Comparison of ENCODE assay signal across 10 cellular contexts in the genomic region with DNA sequence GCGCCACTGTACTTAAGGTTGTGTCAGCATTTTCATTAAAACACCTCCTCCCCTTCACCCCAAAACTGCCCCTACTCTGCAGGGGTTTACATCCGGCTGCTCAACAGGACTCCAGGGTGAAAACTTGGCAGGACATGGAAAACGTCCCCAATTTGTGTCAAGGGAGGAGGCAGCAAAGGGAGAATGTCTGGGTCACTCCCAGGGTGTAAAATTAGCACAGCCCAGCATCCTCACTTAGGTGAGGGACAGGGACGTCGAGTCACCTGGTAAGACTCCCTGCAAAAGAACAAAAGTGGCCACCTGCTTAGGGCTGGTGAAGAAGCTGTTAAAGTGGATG.
A peak's percentile ranks its signal among the peaks of the same experiment; 100 is the strongest.
DNase-seq lines count a peak whose midpoint lies in the region; ATAC-seq and TF ChIP-seq lines count a peak whose summit lies in the region.
"Had no signal": no experiment of that assay in that cellular context is flagged by ENCODE, and none has a peak within 500 bp of the region (broad histone marks: within the 10 kb centered on the region; RNA-seq: fewer than 3 reads in every experiment).

No MANE protein-coding gene starts in this region.

- H3K27me3 ChIP-seq in esophagus squamous epithelium, result no peaks in the 10 kb centered on the region

- H3K27ac ChIP-seq in esophagus squamous epithelium, result peak overlapping the region; percentile 2 to 74 (median 71)

- H3K27ac Mint-ChIP-seq in T-helper 2 cell treated with Interferon-gamma antibody and Interleukin-4, amounts not matched to agents 5 μg/mL and 100 μg/mL, for 36 hours, result peak overlapping the region; percentile 86
- H3K27ac Mint-ChIP-seq in T-helper 17 cell, result peak overlapping the region; percentile 98
- H3K27ac Mint-ChIP-seq in stimulated activated memory B cell treated with anti-CD40 and anti-IgM and Interleukin-4, amounts not matched to agents 10 μg/mL and 1 μg/mL and 100 μg/mL, for 72 hours, result peak overlapping the region; percentile 62

- H3K4me3 ChIP-seq in esophagus squamous epithelium, result no peak overlapping the region

- peak overlapping the region; percentile 69 for H3K4me3 Mint-ChIP-seq in T-helper 2 cell treated with Interferon-gamma antibody and Interleukin-4, amounts not matched to agents 5 μg/mL and 100 μg/mL, for 36 hours
- peak overlapping the region; percentile 78 for H3K4me3 Mint-ChIP-seq in T-helper 17 cell
- no peak overlapping the region for H3K4me3 Mint-ChIP-seq in stimulated activated memory B cell treated with anti-CD40 and anti-IgM and Interleukin-4, amounts not matched to agents 10 μg/mL and 1 μg/mL and 100 μg/mL, for 72 hours

- H3K36me3 ChIP-seq in esophagus squamous epithelium, result peaks cover 0 to 62% (median 0%) of the 10 kb centered on the region in 3 donors

- TF ChIP-seq POLR2A in esophagus squamous epithelium (IDR thresholded peaks at IDR 0.05), result no peak

- ATAC-seq in T-helper 17 cell (no peak), GM21576 (IDR thresholded peaks at IDR 0.05; ENCODE audit: unreplicated experiment) (no peak), GM18520 (IDR thresholded peaks at IDR 0.05; ENCODE audit: unreplicated experiment) (no peak)
- no peak for ATAC-seq in stimulated activated memory B cell treated with anti-CD40 and anti-IgM and Interleukin-4, amounts not matched to agents 10 μg/mL and 1 μg/mL and 100 μg/mL, for 72 hours
- ATAC-seq: Panc1 had no signal

- intact Hi-C loops in esophagus squamous epithelium (cut with DNase I), result no loop called here

- WGBS in esophagus squamous epithelium, 2 donors, result 35 to 50% methylated on average over 3 to 5 of the region's 5 CpGs

- no peaks in the 10 kb centered on the region for H3K27me3 Mint-ChIP-seq in T-helper 2 cell treated with Interferon-gamma antibody and Interleukin-4, amounts not matched to agents 5 μg/mL and 100 μg/mL, for 36 hours (ENCODE audit: low read depth)
- H3K27me3 Mint-ChIP-seq in T-helper 17 cell, result no peaks in the 10 kb centered on the region
- no peaks in the 10 kb centered on the region for H3K27me3 Mint-ChIP-seq in stimulated activated memory B cell treated with anti-CD40 and anti-IgM and Interleukin-4, amounts not matched to agents 10 μg/mL and 1 μg/mL and 100 μg/mL, for 72 hours

- TF ChIP-seq CTCF in esophagus squamous epithelium (IDR thresholded peaks at IDR 0.05), result no peak

- H3K9me3 ChIP-seq in T-helper 17 cell (ENCODE audit: control insufficient read depth, low read length, poor library complexity, severe bottlenecking) (no peaks in the 10 kb centered on the region), esophagus squamous epithelium (no peaks in the 10 kb centered on the region)

- peaks cover 0 to 98% (median 59%) of the 10 kb centered on the region in 3 donors for H3K4me1 ChIP-seq in esophagus squamous epithelium

- peaks cover 77% of the 10 kb centered on the region for H3K36me3 Mint-ChIP-seq in T-helper 2 cell treated with Interferon-gamma antibody and Interleukin-4, amounts not matched to agents 5 μg/mL and 100 μg/mL, for 36 hours (ENCODE audit: low read depth)
- H3K36me3 Mint-ChIP-seq in T-helper 17 cell (ENCODE audit: low read depth), result peaks cover 7% of the 10 kb centered on the region
- H3K36me3 Mint-ChIP-seq in stimulated activated memory B cell treated with anti-CD40 and anti-IgM and Interleukin-4, amounts not matched to agents 10 μg/mL and 1 μg/mL and 100 μg/mL, for 72 hours, result peaks cover 87% of the 10 kb centered on the region

- H3K9me3 Mint-ChIP-seq in T-helper 2 cell treated with Interferon-gamma antibody and Interleukin-4, amounts not matched to agents 5 μg/mL and 100 μg/mL, for 36 hours, result no peaks in the 10 kb centered on the region
- H3K9me3 Mint-ChIP-seq in stimulated activated memory B cell treated with anti-CD40 and anti-IgM and Interleukin-4, amounts not matched to agents 10 μg/mL and 1 μg/mL and 100 μg/mL, for 72 hours, result no peaks in the 10 kb centered on the region

- H3K4me1 Mint-ChIP-seq in T-helper 2 cell treated with Interferon-gamma antibody and Interleukin-4, amounts not matched to agents 5 μg/mL and 100 μg/mL, for 36 hours (ENCODE audit: low read depth), result peaks cover 80% of the 10 kb centered on the region
- peaks cover 75% of the 10 kb centered on the region for H3K4me1 Mint-ChIP-seq in T-helper 17 cell
- H3K4me1 Mint-ChIP-seq in stimulated activated memory B cell treated with anti-CD40 and anti-IgM and Interleukin-4, amounts not matched to agents 10 μg/mL and 1 μg/mL and 100 μg/mL, for 72 hours, result peaks cover 99% of the 10 kb centered on the region

- no peak for DNase-seq in T-helper 2 cell treated with Interferon-gamma antibody and Interleukin-4, amounts not matched to agents 5 μg/mL and 100 μg/mL, for 36 hours (ENCODE audit: low spot score)
- DNase-seq in T-helper 2 cell (no peak), T-helper 17 cell (no peak), esophagus squamous epithelium (lab: John Stamatoyannopoulos, UW) (no peak)
- DNase-seq in stimulated activated CD4-positive, alpha-beta T cell treated with anti-CD3 and anti-CD28 coated beads, Interleukin-2, amount 100 ng/mL, for 48 hours, result no peak
- DNase-seq: NCI-H187 treated with DMSO at 0.1 percent for 48 hours had no signal
